ENCODE assay signal across 17 cellular contexts in genomic region chr5:10621837-10622236, GRCh38. TPM values are rescaled to one million over a fixed set of nuclear protein-coding genes. Genes with fewer than 3 reads are reported as not detected.
DNase-seq lines count a peak whose midpoint lies in the region; ATAC-seq and TF ChIP-seq lines count a peak whose summit lies in the region.
"Had no signal": no experiment of that assay in that cellular context is flagged by ENCODE, and none has a peak within 500 bp of the region (broad histone marks: within the 10 kb centered on the region; RNA-seq: fewer than 3 reads in every experiment).

No MANE protein-coding gene starts in this region.

- POLR2A ChIA-PET in HEK293T (lab: Yijun Ruan, JAX): no interaction called here

- peaks cover 18% of the 10 kb centered on the region for H3K4me1 Mint-ChIP-seq in memory B cell

- H3K36me3 Mint-ChIP-seq in memory B cell: peaks cover 32% of the 10 kb centered on the region

- H3K27ac Mint-ChIP-seq in memory B cell: peak overlapping the region; percentile 51
- H3K27ac Mint-ChIP-seq: WTC11 had no signal

- CTCF ChIA-PET in HEK293T (lab: Yijun Ruan, JAX): interaction anchor here (0.6 kb wide), 1 partner anchor 80 kb away, joined by 3 read pairs; no protein-coding TSS in a partner anchor

- no peak overlapping the region for H3K4me3 Mint-ChIP-seq in memory B cell
- H3K4me3 Mint-ChIP-seq: B cell, WTC11 had no signal

- peak; percentile 73 for ATAC-seq in GM18511 (IDR thresholded peaks at IDR 0.05; ENCODE audit: unreplicated experiment)
- peak; percentile 59 for ATAC-seq in memory B cell (ENCODE audit: low read depth)
- ATAC-seq in HG03095 (IDR thresholded peaks at IDR 0.05; ENCODE audit: unreplicated experiment): no peak
- ATAC-seq: esophagus mucosa; stimulated activated naive CD8-positive, alpha-beta T cell treated with anti-CD3 and anti-CD28 coated beads, Interleukin-15, Interleukin-2, amounts not matched to agents 100 U/mL and 50 U/mL, for 24 hours; WTC11 had no signal

- peaks cover 3% of the 10 kb centered on the region for H3K9me3 Mint-ChIP-seq in memory B cell

- H3K27me3 Mint-ChIP-seq in memory B cell: no peaks in the 10 kb centered on the region
- H3K27me3 Mint-ChIP-seq: B cell had no signal

- DNase-seq in M059J (ENCODE audit: low read depth) (peak; percentile 25), SKM-1 treated with dmso at 0.1 percent for 144 hours (lab: John Stamatoyannopoulos, UW; ENCODE audit: unreplicated experiment) (peak; percentile 80), memory B cell (ENCODE audit: low spot score in 2 of 2) (no peak), iPS-NIHi11 (ENCODE audit: low spot score) (no peak), HEK293T (ENCODE audit: extremely low spot score) (no peak)
- no peak for DNase-seq in activated CD4-positive, alpha-beta T cell treated with anti-CD3 and anti-CD28 coated beads for 48 hours
- DNase-seq: activated naive CD4-positive, alpha-beta T cell; NCI-H187 treated with DMSO at 0.1 percent for 48 hours; NCI-H510A treated with DMSO at 0.1 percent for 48 hours; stimulated activated naive CD8-positive, alpha-beta T cell treated with anti-CD3 and anti-CD28 coated beads, Interleukin-15, Interleukin-2, amounts not matched to agents 100 U/mL and 50 U/mL, for 24 hours; SW 1271; upper lobe of left lung had no signal

TF ChIP-seq in HEK293T, 16 proteins besides CTCF, POLR2A, EP300 and RAD21:
- TF ChIP-seq FOXK2 (IDR thresholded peaks at IDR 0.05): no peak
- no peak for TF ChIP-seq FOXM1 (IDR thresholded peaks at IDR 0.05; ENCODE audit: borderline replicate concordance)

RNA-seq across cellular contexts. Expression of gene ANKRD33B, which starts 58.0 kb away (rescaled TPM):
- total RNA-seq in M059J (2014; rRNA removed; shearing (Covaris generic)): 0.49 and 1.9 TPM in 2 replicates

Comparison
In these comparisons a context has a peak if more than half of its experiments do, and no peak if none do; other contexts are left out.
1. DNase-seq: peak in M059J (single experiment) and SKM-1 treated with dmso at 0.1 percent for 144 hours (single experiment); none in memory B cell (0 of 2), iPS-NIHi11 (single experiment), activated CD4-positive, alpha-beta T cell treated with anti-CD3 and anti-CD28 coated beads for 48 hours (single experiment) and HEK293T (single experiment).